ENCODE assay signal across 8 cellular contexts in the genomic region with DNA sequence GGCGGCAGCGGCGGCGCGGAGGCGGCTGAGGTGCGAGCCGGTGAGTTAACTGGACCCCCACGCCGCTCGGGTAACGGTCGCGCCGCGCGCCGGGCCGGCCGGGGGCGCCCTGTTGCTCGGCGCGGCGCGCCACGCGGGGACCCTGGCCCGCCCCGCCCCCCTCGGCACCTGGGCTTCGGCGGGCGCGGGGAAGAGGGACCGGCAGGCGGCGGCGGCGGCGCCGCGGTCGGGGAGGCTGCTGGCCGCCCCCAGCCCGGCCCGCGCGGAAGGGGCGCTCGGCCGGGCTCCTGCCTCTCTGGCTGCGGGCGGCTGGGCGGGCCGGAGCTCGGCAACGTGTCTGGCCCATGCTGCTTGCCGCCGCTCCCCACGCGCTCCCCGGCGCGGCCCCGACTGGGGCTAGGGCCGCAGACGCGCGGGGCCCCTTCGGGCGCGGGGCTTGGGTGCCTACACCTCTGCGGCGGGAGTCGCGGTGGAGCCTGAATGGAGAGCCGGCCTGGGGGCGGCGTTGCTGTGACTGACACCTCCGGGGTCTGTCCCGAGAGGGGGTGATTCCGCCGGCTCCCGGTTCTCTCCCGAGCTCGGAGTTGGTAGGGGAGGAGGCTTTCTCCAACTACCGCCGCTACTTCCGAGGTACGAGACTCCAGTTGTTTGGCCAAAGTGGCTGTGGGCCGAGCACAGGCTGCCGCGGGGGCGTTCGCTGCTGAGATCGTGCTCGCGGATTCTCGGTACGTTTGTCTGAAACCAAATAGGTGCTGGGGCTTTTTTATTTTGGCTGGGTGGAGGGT. TPM values are rescaled to one million over a fixed set of nuclear protein-coding genes. Genes with fewer than 3 reads are reported as not detected.
DNase-seq lines count a peak whose midpoint lies in the region; ATAC-seq and TF ChIP-seq lines count a peak whose summit lies in the region.

No MANE protein-coding gene starts in this region.

- H3K9me3 ChIP-seq in heart left ventricle: no peaks in the 10 kb centered on the region
- no peaks in the 10 kb centered on the region for H3K9me3 ChIP-seq in parathyroid adenoma (ENCODE audit: control insufficient read depth, low read length)

- no peak for TF ChIP-seq CTCF in heart left ventricle (IDR thresholded peaks at IDR 0.05)
- TF ChIP-seq CTCF in parathyroid adenoma (IDR thresholded peaks at IDR 0.05): no peak

- DNase-seq in COLO668 (lab: John Stamatoyannopoulos, UW; ENCODE audit: unreplicated experiment) (peak; percentile 92), RPMI8226 (peak; percentile 72), heart left ventricle (peak; percentile 29 to 74 (median 44)), GF-D8 (lab: John Stamatoyannopoulos, UW) (no peak)
- peak; percentile 36 to 74 for DNase-seq in activated naive CD4-positive, alpha-beta T cell treated with anti-CD3 and anti-CD28 coated beads, Interleukin-2, amount 50 U/mL, for 72 hours (ENCODE audit: low spot score in 2 of 2)

- peak overlapping the region; percentile 58 to 90 (median 70) for H3K4me3 ChIP-seq in heart left ventricle
- H3K4me3 ChIP-seq in parathyroid adenoma (ENCODE audit: low read depth, low read length): peak overlapping the region; percentile 75

- H3K27ac Mint-ChIP-seq in activated naive CD4-positive, alpha-beta T cell treated with anti-CD3 and anti-CD28 coated beads, Interleukin-2, amount 50 U/mL, for 72 hours: peak overlapping the region; percentile 81 to 90

- intact Hi-C loops in heart left ventricle (cut with DNase I): loop anchor here in 3 of 10 donors (10.0 kb wide), 1 partner anchor 91 kb away; no protein-coding TSS in a partner anchor

- H3K4me1 ChIP-seq in heart left ventricle: peaks cover 0 to 20% (median 9%) of the 10 kb centered on the region in 12 donors
- no peaks in the 10 kb centered on the region for H3K4me1 ChIP-seq in parathyroid adenoma

- no peak overlapping the region for H3K9ac ChIP-seq in parathyroid adenoma

- H3K36me3 ChIP-seq in heart left ventricle (no peaks in the 10 kb centered on the region), parathyroid adenoma (ENCODE audit: control insufficient read depth, insufficient read depth, low read length) (no peaks in the 10 kb centered on the region)

- H3K9me3 Mint-ChIP-seq in activated naive CD4-positive, alpha-beta T cell treated with anti-CD3 and anti-CD28 coated beads, Interleukin-2, amount 50 U/mL, for 72 hours: no peaks in the 10 kb centered on the region

- peak overlapping the region; percentile 75 for H3K4me2 ChIP-seq in parathyroid adenoma (ENCODE audit: low read length)

- no peaks in the 10 kb centered on the region for H3K79me2 ChIP-seq in parathyroid adenoma

- ATAC-seq in GM19351 (IDR thresholded peaks at IDR 0.05; ENCODE audit: unreplicated experiment) (peak; percentile 25), HG03439 (IDR thresholded peaks at IDR 0.05; ENCODE audit: unreplicated experiment) (peak; percentile 25), heart left ventricle (peak in 3 of 4 donors; percentile 44 to 60 (median 47))
- ATAC-seq in activated naive CD4-positive, alpha-beta T cell treated with anti-CD3 and anti-CD28 coated beads, Interleukin-2, amount 50 U/mL, for 72 hours: peak; percentile 47 to 58

- TF ChIP-seq POLR2A in heart left ventricle (IDR thresholded peaks at IDR 0.05): no peak

- peak overlapping the region; percentile 85 for H2AFZ ChIP-seq in parathyroid adenoma

- WGBS in heart left ventricle, 4 donors: 0 to 1% (median 1%) methylated on average over 36 to 101 of the region's 101 CpGs

- H3K27me3 ChIP-seq in heart left ventricle: peaks cover 0 to 12% (median 0%) of the 10 kb centered on the region in 9 donors
- H3K27me3 ChIP-seq in parathyroid adenoma (ENCODE audit: control insufficient read depth, insufficient read depth, low read length): no peaks in the 10 kb centered on the region

- H3K27ac ChIP-seq in heart left ventricle: peak overlapping the region in 6 of 12 donors; percentile 27 to 80 (median 62)
- H3K27ac ChIP-seq in parathyroid adenoma: no peak overlapping the region

- peaks cover 5 to 6% of the 10 kb centered on the region in 2 donors for H3K36me3 Mint-ChIP-seq in activated naive CD4-positive, alpha-beta T cell treated with anti-CD3 and anti-CD28 coated beads, Interleukin-2, amount 50 U/mL, for 72 hours

RNA-seq across cellular contexts. Expression of a gene that starts 0.5 kb away (rescaled TPM):
- 10 to 100 TPM; 23.2 to 25.7 TPM for total RNA-seq in activated naive CD4-positive, alpha-beta T cell treated with anti-CD3 and anti-CD28 coated beads, Interleukin-2, amount 50 U/mL, for 72 hours
- total RNA-seq in heart left ventricle: 10 to 100 TPM in 1 of 9 donors, 1 to 10 TPM in 8; 1.7 to 12.8 (median 5.6) TPM
- 1 to 10 TPM in 1 of 2 donors, under 1 TPM in 1; 0.46 to 3.0 TPM for polyA plus RNA-seq in heart left ventricle
